18 cellular contexts compared by ENCODE assay signal in the genomic region with DNA sequence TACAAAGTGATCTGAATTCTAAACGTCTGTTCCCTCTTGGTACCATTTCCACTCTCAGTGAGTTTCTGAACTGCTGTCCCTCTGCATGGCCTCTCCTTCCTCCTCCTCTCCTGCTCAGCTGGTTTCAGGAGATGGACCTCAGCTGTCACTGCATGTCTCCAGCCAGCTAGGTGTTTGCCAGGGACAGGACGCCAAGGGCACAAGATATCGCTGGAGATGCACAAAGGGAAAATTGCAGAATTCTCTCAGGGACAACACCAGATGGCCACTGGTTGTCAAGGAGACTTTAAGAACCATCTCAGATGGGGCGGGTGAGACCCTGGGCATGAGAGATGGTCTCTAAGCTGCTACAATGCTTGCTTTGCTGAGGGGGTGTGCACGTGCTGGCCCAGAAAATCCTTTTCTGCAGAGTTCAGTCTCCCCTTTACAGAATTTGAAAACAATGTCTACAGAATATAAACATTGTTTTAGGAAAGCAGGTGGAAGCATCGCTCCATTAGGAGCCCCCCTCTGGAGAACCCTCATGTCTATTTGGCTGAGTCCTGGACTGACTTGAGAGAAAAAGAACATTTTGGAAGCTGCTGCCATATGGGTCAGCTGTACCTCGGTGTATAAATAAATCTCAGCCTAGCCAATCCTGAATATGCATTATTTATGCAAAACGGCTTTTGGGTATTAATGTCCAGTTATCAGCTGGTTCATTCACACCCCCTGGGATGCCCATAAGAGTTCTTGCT. TPM values are rescaled to one million over a fixed set of nuclear protein-coding genes. Genes with fewer than 3 reads are reported as not detected.
A peak's percentile ranks its signal among the peaks of the same experiment; 100 is the strongest.
DNase-seq lines count a peak whose midpoint lies in the region; ATAC-seq and TF ChIP-seq lines count a peak whose summit lies in the region.
"Had no signal": no experiment of that assay in that cellular context is flagged by ENCODE, and none has a peak within 500 bp of the region (broad histone marks: within the 10 kb centered on the region; RNA-seq: fewer than 3 reads in every experiment).

No MANE protein-coding gene starts in this region.

- H3K27ac ChIP-seq in Peyer's patch: no peak overlapping the region

- H3K27me3 ChIP-seq in Peyer's patch: no peaks in the 10 kb centered on the region
- H3K27me3 ChIP-seq: BE2C had no signal

- ATAC-seq in activated naive CD8-positive, alpha-beta T cell treated with anti-CD3 and anti-CD28 coated beads, Interleukin-2, amount 10 ng/mL, durations not matched to agents 7 days and 5 days (ENCODE audit: low read depth): no peak
- ATAC-seq in HG03442 (IDR thresholded peaks at IDR 0.05; ENCODE audit: unreplicated experiment): no peak

- POLR2A ChIA-PET in activated naive CD8-positive, alpha-beta T cell treated with anti-CD3 and anti-CD28 coated beads, Interleukin-2, amount 10 ng/mL, durations not matched to agents 7 days and 5 days (lab: Charles Lee): interaction anchor here (1.3 to 1.5 kb wide), 2 partner anchors 110 to 504 kb away, joined by 3 to 5 read pairs; partner anchors contain the start of gene ARL4C

- H3K36me3 Mint-ChIP-seq in activated naive CD8-positive, alpha-beta T cell treated with anti-CD3 and anti-CD28 coated beads, Interleukin-2, amount 10 ng/mL, durations not matched to agents 7 days and 5 days: peaks cover 15% of the 10 kb centered on the region
- H3K36me3 Mint-ChIP-seq in activated naive CD8-positive, alpha-beta T cell treated with anti-CD3 and anti-CD28 coated beads for 36 hours: peaks cover 12% of the 10 kb centered on the region
- H3K36me3 Mint-ChIP-seq in brain (no peaks in the 10 kb centered on the region), immature natural killer cell (peaks cover 0 to 14% (median 5%) of the 10 kb centered on the region in 3 donors), HFFc6 (ENCODE audit: low read depth) (peaks cover 4% of the 10 kb centered on the region; the same call in 1 of the 2 replicates)

- no peak overlapping the region for H3K4me3 ChIP-seq in Peyer's patch

- peaks cover 2% of the 10 kb centered on the region for H3K27me3 Mint-ChIP-seq in activated naive CD8-positive, alpha-beta T cell treated with anti-CD3 and anti-CD28 coated beads, Interleukin-2, amount 10 ng/mL, durations not matched to agents 7 days and 5 days
- no peaks in the 10 kb centered on the region for H3K27me3 Mint-ChIP-seq in activated naive CD8-positive, alpha-beta T cell treated with anti-CD3 and anti-CD28 coated beads for 36 hours
- H3K27me3 Mint-ChIP-seq in brain (no peaks in the 10 kb centered on the region), immature natural killer cell (ENCODE audit: low read depth in 3 of 3) (peaks cover 6 to 10% (median 10%) of the 10 kb centered on the region in 3 donors), HFFc6 (ENCODE audit: insufficient read depth) (peaks cover 15% of the 10 kb centered on the region)

- no peak for TF ChIP-seq CTCF in brain (conservative IDR thresholded peaks at IDR 0.05)
- no peak for TF ChIP-seq CTCF in HFFc6 (IDR thresholded peaks at IDR 0.05)
- no peak for TF ChIP-seq CTCF in Peyer's patch (IDR thresholded peaks at IDR 0.05)

- H3K36me3 ChIP-seq in Peyer's patch: no peaks in the 10 kb centered on the region
- H3K36me3 ChIP-seq: BE2C had no signal

- no peak for TF ChIP-seq POLR2A in Peyer's patch (IDR thresholded peaks at IDR 0.05)

- peaks cover 56% of the 10 kb centered on the region for H3K4me1 Mint-ChIP-seq in activated naive CD8-positive, alpha-beta T cell treated with anti-CD3 and anti-CD28 coated beads, Interleukin-2, amount 10 ng/mL, durations not matched to agents 7 days and 5 days
- H3K4me1 Mint-ChIP-seq in activated naive CD8-positive, alpha-beta T cell treated with anti-CD3 and anti-CD28 coated beads for 36 hours: peaks cover 48% of the 10 kb centered on the region
- peaks cover 37% of the 10 kb centered on the region for H3K4me1 Mint-ChIP-seq in brain
- peaks cover 78 to 86% of the 10 kb centered on the region in 2 donors for H3K4me1 Mint-ChIP-seq in immature natural killer cell
- H3K4me1 Mint-ChIP-seq in HFFc6 (ENCODE audit: low read depth): peaks cover 7% of the 10 kb centered on the region; the same call in 1 of the 2 replicates

- no peak overlapping the region for H3K4me3 Mint-ChIP-seq in activated naive CD8-positive, alpha-beta T cell treated with anti-CD3 and anti-CD28 coated beads, Interleukin-2, amount 10 ng/mL, durations not matched to agents 7 days and 5 days
- no peak overlapping the region for H3K4me3 Mint-ChIP-seq in activated naive CD8-positive, alpha-beta T cell treated with anti-CD3 and anti-CD28 coated beads for 36 hours
- H3K4me3 Mint-ChIP-seq in brain: no peak overlapping the region
- H3K4me3 Mint-ChIP-seq in immature natural killer cell: no peak overlapping the region
- no peak overlapping the region for H3K4me3 Mint-ChIP-seq in HFFc6

- H3K4me1 ChIP-seq in Peyer's patch: no peaks in the 10 kb centered on the region

- peaks cover 6% of the 10 kb centered on the region for H3K9me3 Mint-ChIP-seq in activated naive CD8-positive, alpha-beta T cell treated with anti-CD3 and anti-CD28 coated beads, Interleukin-2, amount 10 ng/mL, durations not matched to agents 7 days and 5 days
- H3K9me3 Mint-ChIP-seq in activated naive CD8-positive, alpha-beta T cell treated with anti-CD3 and anti-CD28 coated beads for 36 hours: peaks cover 15% of the 10 kb centered on the region
- H3K9me3 Mint-ChIP-seq in brain: peaks cover 0 to 10% (median 2%) of the 10 kb centered on the region in 5 experiments
- peaks cover 0 to 12% (median 0%) of the 10 kb centered on the region in 6 donors for H3K9me3 Mint-ChIP-seq in immature natural killer cell
- H3K9me3 Mint-ChIP-seq in HFFc6: no peaks in the 10 kb centered on the region

- no peaks in the 10 kb centered on the region for H3K9me3 ChIP-seq in Peyer's patch
- H3K9me3 ChIP-seq: BE2C had no signal

- DNase-seq in activated naive CD8-positive, alpha-beta T cell treated with anti-CD3 and anti-CD28 coated beads, Interleukin-2, amount 10 ng/mL, durations not matched to agents 7 days and 5 days: no peak
- DNase-seq in activated naive CD8-positive, alpha-beta T cell treated with anti-CD3 and anti-CD28 coated beads for 36 hours: no peak
- DNase-seq in immature natural killer cell (no peak), HFFc6 (no peak), Peyer's patch (no peak)
- DNase-seq: BE2C; CD4-positive, CD25-positive, alpha-beta regulatory T cell; NCI-H1105; NCI-H1694; NCI-H2081 treated with DMSO at 0.1 percent for 48 hours; NCI-H446 treated with DMSO at 0.1 percent for 48 hours; NCI-H748 treated with DMSO at 0.1 percent for 48 hours; NK-92 treated with Interleukin-12 subunit alpha and Interleukin-12 subunit beta, amount 100 ng/mL, for 24 hours; Right ventricle myocardium superior had no signal

- peak overlapping the region; percentile 19 for H3K27ac Mint-ChIP-seq in activated naive CD8-positive, alpha-beta T cell treated with anti-CD3 and anti-CD28 coated beads, Interleukin-2, amount 10 ng/mL, durations not matched to agents 7 days and 5 days
- no peak overlapping the region for H3K27ac Mint-ChIP-seq in activated naive CD8-positive, alpha-beta T cell treated with anti-CD3 and anti-CD28 coated beads for 36 hours
- H3K27ac Mint-ChIP-seq in brain (peak overlapping the region in 4 of 5 experiments; percentile 24 to 70 (median 64)), immature natural killer cell (peak overlapping the region; percentile 9 to 84 (median 68)), HFFc6 (no peak overlapping the region)

RNA-seq across cellular contexts. Expression of gene SPP2, which starts 57.9 kb away (rescaled TPM):
- not detected for total RNA-seq in activated naive CD8-positive, alpha-beta T cell treated with anti-CD3 and anti-CD28 coated beads, Interleukin-2, amount 10 ng/mL, durations not matched to agents 7 days and 5 days
- not detected for total RNA-seq in activated naive CD8-positive, alpha-beta T cell treated with anti-CD3 and anti-CD28 coated beads for 36 hours
- polyA plus RNA-seq in brain (ENCODE audit: insufficient read depth, low read depth, low replicate concordance) (not detected), immature natural killer cell (not detected)
- not detected for total RNA-seq in HFFc6 (2021; fragmentation: NEBNext Ultra II Directional; extraction: Animal tissue kit (Norgen Biotek cat#: 25700))
- total RNA-seq in Peyer's patch: not detected
- total RNA-seq: CD4-positive, CD25-positive, alpha-beta regulatory T cell; H1; LHCN-M2; Right ventricle myocardium superior had no signal
- polyA plus RNA-seq: CD4-positive, CD25-positive, alpha-beta regulatory T cell; H1 had no signal

Comparison
In these comparisons a context has a peak if more than half of its experiments do, and no peak if none do; other contexts are left out.
1. H3K27ac Mint-ChIP-seq: peak in activated naive CD8-positive, alpha-beta T cell treated with anti-CD3 and anti-CD28 coated beads, Interleukin-2, amount 10 ng/mL, durations not matched to agents 7 days and 5 days (single experiment), brain (4 of 5) and immature natural killer cell (6 of 6); none in activated naive CD8-positive, alpha-beta T cell treated with anti-CD3 and anti-CD28 coated beads for 36 hours (single experiment) and HFFc6 (single experiment).